20 cellular contexts compared by ENCODE assay signal in the genomic region with DNA sequence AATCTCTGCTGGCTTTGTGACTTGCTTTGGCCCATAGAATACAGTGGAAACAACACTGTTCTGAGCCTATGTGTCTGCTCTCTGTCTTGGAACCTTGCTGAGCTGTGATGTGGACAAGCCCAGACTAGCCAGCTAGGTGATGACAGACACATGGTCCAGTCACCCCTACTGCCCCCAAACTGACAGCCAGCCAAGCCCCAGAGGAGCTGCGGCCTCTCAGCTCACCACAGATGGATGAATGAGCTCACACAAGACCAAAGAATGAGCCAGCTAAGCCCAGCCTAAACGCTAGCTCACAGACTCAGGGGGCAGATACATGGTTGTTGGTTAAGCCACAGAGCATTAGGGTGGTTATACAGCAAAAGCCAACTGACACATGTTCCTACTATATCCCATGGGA. TPM values are rescaled to one million over a fixed set of nuclear protein-coding genes. Genes with fewer than 3 reads are reported as not detected.
A peak's percentile ranks its signal among the peaks of the same experiment; 100 is the strongest.
DNase-seq lines count a peak whose midpoint lies in the region; ATAC-seq and TF ChIP-seq lines count a peak whose summit lies in the region.
"Had no signal": no experiment of that assay in that cellular context is flagged by ENCODE, and none has a peak within 500 bp of the region (broad histone marks: within the 10 kb centered on the region; RNA-seq: fewer than 3 reads in every experiment).

No MANE protein-coding gene starts in this region.

- no peaks in the 10 kb centered on the region for H3K9me3 Mint-ChIP-seq in stimulated activated naive CD8-positive, alpha-beta T cell treated with anti-CD3 and anti-CD28 coated beads, Interleukin-15, amount 100 ng/mL, for 72 hours
- H3K9me3 Mint-ChIP-seq in activated T-helper 1 cell treated with anti-CD3 and anti-CD28 coated beads, Interleukin-12 subunit alpha, Interleukin-12 subunit beta, Interleukin-2, Interleukin-4 antibody, amounts not matched to agents 30 ng/mL and 10 ng/mL and 1 ng/mL, durations not matched to agents 14 hours and 24 hours and 36 hours = no peaks in the 10 kb centered on the region

- H3K27me3 ChIP-seq in heart right ventricle = no peaks in the 10 kb centered on the region
- H3K27me3 ChIP-seq: colonic mucosa, esophagus muscularis mucosa, neutrophil had no signal

- no peaks in the 10 kb centered on the region for H3K27me3 Mint-ChIP-seq in stimulated activated naive CD8-positive, alpha-beta T cell treated with anti-CD3 and anti-CD28 coated beads, Interleukin-15, amount 100 ng/mL, for 72 hours
- peaks cover 2% of the 10 kb centered on the region for H3K27me3 Mint-ChIP-seq in activated T-helper 1 cell treated with anti-CD3 and anti-CD28 coated beads, Interleukin-12 subunit alpha, Interleukin-12 subunit beta, Interleukin-2, Interleukin-4 antibody, amounts not matched to agents 30 ng/mL and 10 ng/mL and 1 ng/mL, durations not matched to agents 14 hours and 24 hours and 36 hours (ENCODE audit: insufficient read depth)

- no peaks in the 10 kb centered on the region for H3K9me3 ChIP-seq in heart right ventricle
- H3K9me3 ChIP-seq: colonic mucosa, esophagus muscularis mucosa, neutrophil had no signal

- peak overlapping the region; percentile 28 to 37 for H3K27ac Mint-ChIP-seq in stimulated activated naive CD8-positive, alpha-beta T cell treated with anti-CD3 and anti-CD28 coated beads, Interleukin-15, amount 100 ng/mL, for 72 hours
- H3K27ac Mint-ChIP-seq in activated T-helper 1 cell treated with anti-CD3 and anti-CD28 coated beads, Interleukin-12 subunit alpha, Interleukin-12 subunit beta, Interleukin-2, Interleukin-4 antibody, amounts not matched to agents 30 ng/mL and 10 ng/mL and 1 ng/mL, durations not matched to agents 14 hours and 24 hours and 36 hours = no peak overlapping the region

- peaks cover 0 to 30% (median 13%) of the 10 kb centered on the region in 9 donors for H3K4me1 ChIP-seq in heart right ventricle
- H3K4me1 ChIP-seq: colonic mucosa had no signal

- peaks cover 30% of the 10 kb centered on the region for H3K4me1 Mint-ChIP-seq in stimulated activated naive CD8-positive, alpha-beta T cell treated with anti-CD3 and anti-CD28 coated beads, Interleukin-15, amount 100 ng/mL, for 72 hours
- H3K4me1 Mint-ChIP-seq in activated T-helper 1 cell treated with anti-CD3 and anti-CD28 coated beads, Interleukin-12 subunit alpha, Interleukin-12 subunit beta, Interleukin-2, Interleukin-4 antibody, amounts not matched to agents 30 ng/mL and 10 ng/mL and 1 ng/mL, durations not matched to agents 14 hours and 24 hours and 36 hours (ENCODE audit: low read depth) = peaks cover 18% of the 10 kb centered on the region

- DNase-seq in stimulated activated naive CD8-positive, alpha-beta T cell treated with anti-CD3 and anti-CD28 coated beads, Interleukin-15, amount 100 ng/mL, for 72 hours = no peak
- no peak for DNase-seq in stimulated activated naive CD8-positive, alpha-beta T cell treated with anti-CD3 and anti-CD28 coated beads, Interleukin-15, Interleukin-2, amounts not matched to agents 100 U/mL and 50 U/mL, for 24 hours
- DNase-seq in amniotic epithelial cell (ENCODE audit: low read depth) (peak; percentile 3), heart right ventricle (peak; percentile 43 to 65), germinal center (ENCODE audit: low spot score) (no peak), NCI-H345 (lab: John Stamatoyannopoulos, UW) (no peak), nucleus accumbens (lab: John Stamatoyannopoulos, UW) (no peak)
- no peak for DNase-seq in activated T-helper 1 cell treated with anti-CD3 and anti-CD28 coated beads, Interleukin-12 subunit alpha, Interleukin-12 subunit beta, Interleukin-2, Interleukin-4 antibody, amounts not matched to agents 30 ng/mL and 10 ng/mL and 1 ng/mL, durations not matched to agents 14 hours and 24 hours and 36 hours (ENCODE audit: low spot score)
- DNase-seq: activated T-cell treated with anti-CD3 and anti-CD28 coated beads, Interleukin-2, amount 50 U/mL, for 1 hour; AML-193; colonic mucosa; NCI-H1092; stimulated activated naive CD4-positive, alpha-beta T cell treated with Interleukin-2 at 50 U/mL for 16 hours; SW 1271 had no signal

- H3K27ac ChIP-seq in heart right ventricle = peak overlapping the region in 3 of 10 donors; percentile 51 to 63 (median 53)
- H3K27ac ChIP-seq: colonic mucosa, esophagus muscularis mucosa, neutrophil had no signal

- ATAC-seq in stimulated activated naive CD8-positive, alpha-beta T cell treated with anti-CD3 and anti-CD28 coated beads, Interleukin-15, amount 100 ng/mL, for 72 hours = no peak
- no peak for ATAC-seq in stimulated activated naive CD8-positive, alpha-beta T cell treated with anti-CD3 and anti-CD28 coated beads, Interleukin-15, Interleukin-2, amounts not matched to agents 100 U/mL and 50 U/mL, for 24 hours
- peak; percentile 28 to 87 (median 71) for ATAC-seq in heart right ventricle
- ATAC-seq: HepG2 had no signal

- H3K4me3 Mint-ChIP-seq in stimulated activated naive CD8-positive, alpha-beta T cell treated with anti-CD3 and anti-CD28 coated beads, Interleukin-15, amount 100 ng/mL, for 72 hours = no peak overlapping the region
- H3K4me3 Mint-ChIP-seq in activated T-helper 1 cell treated with anti-CD3 and anti-CD28 coated beads, Interleukin-12 subunit alpha, Interleukin-12 subunit beta, Interleukin-2, Interleukin-4 antibody, amounts not matched to agents 30 ng/mL and 10 ng/mL and 1 ng/mL, durations not matched to agents 14 hours and 24 hours and 36 hours = no peak overlapping the region

- 41 to 52% methylated on average over 2 of the region's 2 CpGs for WGBS in heart right ventricle, 2 donors

- intact Hi-C loops in heart right ventricle (cut with DNase I) = loop anchor here in 1 of 10 donors (5.0 kb wide), 1 partner anchor 42 kb away; the partner anchor contains the start of gene NFKBIE
- intact Hi-C loops in activated T-helper 1 cell treated with anti-CD3 and anti-CD28 coated beads, Interleukin-12 subunit alpha, Interleukin-12 subunit beta, Interleukin-2, Interleukin-4 antibody, amounts not matched to agents 30 ng/mL and 10 ng/mL and 1 ng/mL, durations not matched to agents 14 hours and 24 hours and 36 hours (cut with micrococcal nuclease) = no loop called here

- H3K4me3 ChIP-seq in heart right ventricle = no peak overlapping the region
- H3K4me3 ChIP-seq: colonic mucosa, esophagus muscularis mucosa, lung, skin epidermis had no signal

- peaks cover 11% of the 10 kb centered on the region for H3K36me3 Mint-ChIP-seq in activated T-helper 1 cell treated with anti-CD3 and anti-CD28 coated beads, Interleukin-12 subunit alpha, Interleukin-12 subunit beta, Interleukin-2, Interleukin-4 antibody, amounts not matched to agents 30 ng/mL and 10 ng/mL and 1 ng/mL, durations not matched to agents 14 hours and 24 hours and 36 hours (ENCODE audit: low read depth)

- peaks cover 0 to 79% (median 57%) of the 10 kb centered on the region in 9 donors for H3K36me3 ChIP-seq in heart right ventricle
- H3K36me3 ChIP-seq: colonic mucosa had no signal

- TF ChIP-seq CTCF in heart right ventricle (IDR thresholded peaks at IDR 0.05) = no peak

RNA-seq across cellular contexts. Expression of gene AARS2, which starts 4.1 kb away (rescaled TPM):
- 10 to 100 TPM in 1 of 10 donors, 1 to 10 TPM in 9; 7.0 to 10.9 (median 8.5) TPM for total RNA-seq in heart right ventricle
- polyA plus RNA-seq in heart right ventricle = 1 to 10 TPM; 4.7 to 6.5 TPM
- 22.2 and 23.0 TPM in 2 replicates for total RNA-seq in activated T-helper 1 cell treated with anti-CD3 and anti-CD28 coated beads, Interleukin-12 subunit alpha, Interleukin-12 subunit beta, Interleukin-2, Interleukin-4 antibody, amounts not matched to agents 30 ng/mL and 10 ng/mL and 1 ng/mL, durations not matched to agents 14 hours and 24 hours and 36 hours

RNA-seq across cellular contexts. Expression of gene SPATS1, which starts 33.4 kb away (rescaled TPM):
- not detected for total RNA-seq in heart right ventricle
- not detected for polyA plus RNA-seq in heart right ventricle
- not detected in 2 replicates for total RNA-seq in activated T-helper 1 cell treated with anti-CD3 and anti-CD28 coated beads, Interleukin-12 subunit alpha, Interleukin-12 subunit beta, Interleukin-2, Interleukin-4 antibody, amounts not matched to agents 30 ng/mL and 10 ng/mL and 1 ng/mL, durations not matched to agents 14 hours and 24 hours and 36 hours
- total RNA-seq: colonic mucosa, esophagus muscularis mucosa, HepG2 had no signal
- polyA plus RNA-seq: adipose tissue, HepG2 had no signal

RNA-seq across cellular contexts. Expression of gene TMEM151B, which starts 38.8 kb away (rescaled TPM):
- total RNA-seq in heart right ventricle = 1 to 10 TPM in 1 of 10 donors, under 1 TPM in 5, not detected in 4; 0.09 to 2.2 (median 0.43) TPM
- polyA plus RNA-seq in heart right ventricle = 1 to 10 TPM in 1 of 2 donors, under 1 TPM in 1; 0.14 to 1.2 TPM
- total RNA-seq in activated T-helper 1 cell treated with anti-CD3 and anti-CD28 coated beads, Interleukin-12 subunit alpha, Interleukin-12 subunit beta, Interleukin-2, Interleukin-4 antibody, amounts not matched to agents 30 ng/mL and 10 ng/mL and 1 ng/mL, durations not matched to agents 14 hours and 24 hours and 36 hours = 0.29 TPM in 1 of 2 replicates, not detected in the other
- total RNA-seq: HepG2 had no signal
- polyA plus RNA-seq: HepG2 had no signal

RNA-seq across cellular contexts. Expression of gene NFKBIE, which starts 43.7 kb away (rescaled TPM):
- total RNA-seq in heart right ventricle = 1 to 10 TPM; 1.5 to 8.7 (median 3.4) TPM
- polyA plus RNA-seq in heart right ventricle = 1 to 10 TPM; 5.7 to 5.9 TPM
- 23.2 and 29.0 TPM in 2 replicates for total RNA-seq in activated T-helper 1 cell treated with anti-CD3 and anti-CD28 coated beads, Interleukin-12 subunit alpha, Interleukin-12 subunit beta, Interleukin-2, Interleukin-4 antibody, amounts not matched to agents 30 ng/mL and 10 ng/mL and 1 ng/mL, durations not matched to agents 14 hours and 24 hours and 36 hours

RNA-seq across cellular contexts. Expression of gene SLC35B2, which starts 51.8 kb away (rescaled TPM):
- total RNA-seq in heart right ventricle = 10 to 100 TPM; 19.4 to 29.8 (median 23.7) TPM
- 10 to 100 TPM in 1 of 2 donors, 1 to 10 TPM in 1; 9.1 to 27.2 TPM for polyA plus RNA-seq in heart right ventricle
- total RNA-seq in activated T-helper 1 cell treated with anti-CD3 and anti-CD28 coated beads, Interleukin-12 subunit alpha, Interleukin-12 subunit beta, Interleukin-2, Interleukin-4 antibody, amounts not matched to agents 30 ng/mL and 10 ng/mL and 1 ng/mL, durations not matched to agents 14 hours and 24 hours and 36 hours = 29.2 and 30.1 TPM in 2 replicates

Comparison
In these comparisons a context has a peak if more than half of its experiments do, and no peak if none do; other contexts are left out.
1. ATAC-seq: peak in heart right ventricle (8 of 8); none in stimulated activated naive CD8-positive, alpha-beta T cell treated with anti-CD3 and anti-CD28 coated beads, Interleukin-15, amount 100 ng/mL, for 72 hours (single experiment) and stimulated activated naive CD8-positive, alpha-beta T cell treated with anti-CD3 and anti-CD28 coated beads, Interleukin-15, Interleukin-2, amounts not matched to agents 100 U/mL and 50 U/mL, for 24 hours (single experiment).
2. DNase-seq: peak in amniotic epithelial cell (single experiment) and heart right ventricle (2 of 2); none in stimulated activated naive CD8-positive, alpha-beta T cell treated with anti-CD3 and anti-CD28 coated beads, Interleukin-15, amount 100 ng/mL, for 72 hours (0 of 2), stimulated activated naive CD8-positive, alpha-beta T cell treated with anti-CD3 and anti-CD28 coated beads, Interleukin-15, Interleukin-2, amounts not matched to agents 100 U/mL and 50 U/mL, for 24 hours (single experiment), activated T-helper 1 cell treated with anti-CD3 and anti-CD28 coated beads, Interleukin-12 subunit alpha, Interleukin-12 subunit beta, Interleukin-2, Interleukin-4 antibody, amounts not matched to agents 30 ng/mL and 10 ng/mL and 1 ng/mL, durations not matched to agents 14 hours and 24 hours and 36 hours (single experiment), germinal center (single experiment), NCI-H345 (single experiment) and nucleus accumbens (0 of 56).